In genomic region chr10:100481462-100482081, GRCh38 we compare ENCODE assay signal across 8 cellular contexts. TPM values are rescaled to one million over a fixed set of nuclear protein-coding genes. Genes with fewer than 3 reads are reported as not detected.
DNase-seq lines count a peak whose midpoint lies in the region; ATAC-seq and TF ChIP-seq lines count a peak whose summit lies in the region.

No MANE protein-coding gene starts in this region.

- intact Hi-C loops in left ventricle myocardium inferior (cut with micrococcal nuclease) (no loop called here), posterior vena cava (cut with DNase I) (no loop called here)

- H3K27me3 ChIP-seq in left ventricle myocardium inferior (ENCODE audit: low read depth) (peaks cover 45% of the 10 kb centered on the region), upper lobe of left lung (no peaks in the 10 kb centered on the region)

- TF ChIP-seq CTCF in GM12865 (IDR thresholded peaks at IDR 0.05; ENCODE audit: insufficient read depth, low read depth, low read length, missing control alignments) (no peak), left ventricle myocardium inferior (IDR thresholded peaks at IDR 0.05; ENCODE audit: borderline replicate concordance) (no peak), upper lobe of left lung (IDR thresholded peaks at IDR 0.05) (no peak)

- H3K27ac ChIP-seq in left ventricle myocardium inferior (replicated peaks) (no peak overlapping the region), upper lobe of left lung (peak overlapping the region in 1 of 4 donors; percentile 27)

- H3K36me3 ChIP-seq in left ventricle myocardium inferior (peaks cover 16% of the 10 kb centered on the region), upper lobe of left lung (peaks cover 0 to 7% (median under 1%) of the 10 kb centered on the region in 4 donors)

- no peak for TF ChIP-seq POLR2A in upper lobe of left lung (IDR thresholded peaks at IDR 0.05)

- ATAC-seq in HG02678 (IDR thresholded peaks at IDR 0.05; ENCODE audit: unreplicated experiment) (peak; percentile 99), upper lobe of left lung (ENCODE audit: low FRiP score in 2 of 2) (peak; percentile 95 to 96)

- H3K4me3 ChIP-seq in GM12865 (ENCODE audit: low read depth, low read length), result peak overlapping the region; percentile 34
- H3K4me3 ChIP-seq in left ventricle myocardium inferior, result peak overlapping the region; percentile 67
- H3K4me3 ChIP-seq in upper lobe of left lung, result peak overlapping the region in 3 of 4 donors; percentile 46 to 60 (median 57)

- WGBS in upper lobe of left lung, 2 donors, result 3 to 4% methylated on average over 9 to 19 of the region's 19 CpGs

- TF ChIP-seq EP300 in upper lobe of left lung (IDR thresholded peaks at IDR 0.05), result no peak

- H3K9me3 ChIP-seq in left ventricle myocardium inferior (replicated peaks), result no peaks in the 10 kb centered on the region
- no peaks in the 10 kb centered on the region for H3K9me3 ChIP-seq in upper lobe of left lung

- peak; percentile 91 for DNase-seq in GM12865 (ENCODE audit: low read depth)
- DNase-seq in NCI-H128 (lab: John Stamatoyannopoulos, UW; ENCODE audit: unreplicated experiment), result peak; percentile 57
- DNase-seq in T follicular helper cell (ENCODE audit: low read depth), result peak; percentile 87
- DNase-seq in amniotic epithelial cell (ENCODE audit: low read depth), result peak; percentile 71
- DNase-seq in left ventricle myocardium inferior, result peak; percentile 82
- DNase-seq in posterior vena cava (ENCODE audit: low spot score), result peak; percentile 92
- peak in 1 of 2 donors; percentile 93 for DNase-seq in upper lobe of left lung

- H3K4me1 ChIP-seq in left ventricle myocardium inferior (peaks cover 16% of the 10 kb centered on the region), upper lobe of left lung (peaks cover 13 to 20% (median 18%) of the 10 kb centered on the region in 4 donors)

RNA-seq across cellular contexts. Expression of gene WNT8B, which starts 18.8 kb away (rescaled TPM):
- not detected for total RNA-seq in left ventricle myocardium inferior
- not detected for total RNA-seq in posterior vena cava
- total RNA-seq in upper lobe of left lung, result under 1 TPM in 1 of 6 donors, not detected in 5; 0.17 TPM

RNA-seq across cellular contexts. Expression of gene SEC31B, which starts 38.1 kb away (rescaled TPM):
- total RNA-seq in left ventricle myocardium inferior (8.8 TPM), posterior vena cava (1 to 10 TPM; 7.0 to 9.5 TPM), upper lobe of left lung (10 to 100 TPM in 3 of 6 donors, 1 to 10 TPM in 3; 3.6 to 43.0 (median 10.3) TPM)

RNA-seq across cellular contexts. Expression of gene NDUFB8, which starts 48.1 kb away (rescaled TPM):
- total RNA-seq in left ventricle myocardium inferior, result 430 TPM
- total RNA-seq in posterior vena cava, result 100 to 1,000 TPM; 139 to 152 TPM
- 100 to 1,000 TPM; 110 to 152 (median 137) TPM for total RNA-seq in upper lobe of left lung

RNA-seq across cellular contexts. Expression of gene HIF1AN, which starts 54.2 kb away (rescaled TPM):
- 53.4 TPM for total RNA-seq in left ventricle myocardium inferior
- total RNA-seq in posterior vena cava, result 10 to 100 TPM; 30.8 to 40.0 TPM
- 10 to 100 TPM in 4 of 6 donors, 1 to 10 TPM in 2; 7.2 to 34.6 (median 18.4) TPM for total RNA-seq in upper lobe of left lung
